In genomic region chr13:33176526-33176925, GRCh38 we compare ENCODE assay signal across 24 cellular contexts.
DNase-seq lines count a peak whose midpoint lies in the region; ATAC-seq and TF ChIP-seq lines count a peak whose summit lies in the region.
"Had no signal": no experiment of that assay in that cellular context is flagged by ENCODE, and none has a peak within 500 bp of the region (broad histone marks: within the 10 kb centered on the region; RNA-seq: fewer than 3 reads in every experiment).

No MANE protein-coding gene starts in this region.

- H3K4me3 ChIP-seq in tibial nerve: no peak overlapping the region
- H3K4me3 ChIP-seq: GM23338 had no signal

- 39 to 46% methylated on average over 1 of the region's 1 CpG for WGBS in tibial nerve, 2 donors

- no peaks in the 10 kb centered on the region for H3K9me3 ChIP-seq in tibial nerve
- H3K9me3 ChIP-seq: Caco-2 had no signal

- no peak overlapping the region for H3K4me3 Mint-ChIP-seq in chondrocyte (ENCODE audit: unreplicated experiment)
- no peak overlapping the region for H3K4me3 Mint-ChIP-seq in HFFc6
- H3K4me3 Mint-ChIP-seq: CD8-positive, alpha-beta T cell; GM23338; H9 had no signal

- H3K27me3 Mint-ChIP-seq in chondrocyte (ENCODE audit: low read depth) (no peaks in the 10 kb centered on the region), HFFc6 (ENCODE audit: insufficient read depth) (no peaks in the 10 kb centered on the region)

- peak overlapping the region in 3 of 4 donors; percentile 31 to 76 (median 75) for H3K27ac ChIP-seq in tibial nerve
- H3K27ac ChIP-seq: HL-60 had no signal

- no peaks in the 10 kb centered on the region for H3K27me3 ChIP-seq in tibial nerve

- no peak for TF ChIP-seq EP300 in tibial nerve (IDR thresholded peaks at IDR 0.05)

- H3K36me3 Mint-ChIP-seq in chondrocyte (ENCODE audit: low read depth) (no peaks in the 10 kb centered on the region), HFFc6 (ENCODE audit: low read depth) (peaks cover 54% of the 10 kb centered on the region)
- H3K36me3 Mint-ChIP-seq: CD8-positive, alpha-beta T cell had no signal

- DNase-seq in HCEC 1CT (peak; percentile 54), chondrocyte (ENCODE audit: low spot score) (no peak), left kidney (ENCODE audit: low read depth, low spot score) (peak; percentile 52), tibial nerve (ENCODE audit: low spot score in 2 of 2) (no peak), HFFc6 (no peak), NCI-H2081 treated with DMSO at 0.1 percent for 48 hours (lab: John Stamatoyannopoulos, UW) (no peak)
- DNase-seq in activated CD4-positive, alpha-beta T cell treated with anti-CD3 and anti-CD28 coated beads for 4 hours: no peak
- DNase-seq: C1 segment of cervical spinal cord; Caco-2; CD8-positive, alpha-beta T cell; H9; Karpas-422; MV-4-11; NCI-H1105; NCI-H146; NCI-H1930; NCI-H446 treated with DMSO at 0.1 percent for 48 hours; NCI-H526; NCI-H82; NK-92 treated with Interleukin-12 subunit alpha and Interleukin-12 subunit beta, amount 100 ng/mL, for 24 hours; PC-3 had no signal

- H3K4me1 Mint-ChIP-seq in chondrocyte (ENCODE audit: low read depth) (peaks cover 89% of the 10 kb centered on the region), HFFc6 (ENCODE audit: low read depth) (peaks cover 90% of the 10 kb centered on the region)

- H3K36me3 ChIP-seq in tibial nerve: no peaks in the 10 kb centered on the region

- no peak for ATAC-seq in GM21786 (IDR thresholded peaks at IDR 0.05; ENCODE audit: unreplicated experiment)
- ATAC-seq: CD8-positive, alpha-beta T cell; GM23338; PC-3 had no signal

- H3K9me3 Mint-ChIP-seq in chondrocyte (ENCODE audit: low read depth): peaks cover 3% of the 10 kb centered on the region
- no peaks in the 10 kb centered on the region for H3K9me3 Mint-ChIP-seq in HFFc6
- H3K9me3 Mint-ChIP-seq: CD8-positive, alpha-beta T cell; GM23338; H9 had no signal

- TF ChIP-seq POLR2A in tibial nerve (IDR thresholded peaks at IDR 0.05): no peak

- peaks cover 0 to 94% (median 51%) of the 10 kb centered on the region in 4 donors for H3K4me1 ChIP-seq in tibial nerve

- no peak for TF ChIP-seq CTCF in chondrocyte (IDR thresholded peaks at IDR 0.05)
- no peak for TF ChIP-seq CTCF in tibial nerve (IDR thresholded peaks at IDR 0.05)
- TF ChIP-seq CTCF in HFFc6 (IDR thresholded peaks at IDR 0.05): no peak

- peak overlapping the region; percentile 7 for H3K27ac Mint-ChIP-seq in chondrocyte (ENCODE audit: unreplicated experiment)
- H3K27ac Mint-ChIP-seq in HFFc6: no peak overlapping the region
- H3K27ac Mint-ChIP-seq: CD8-positive, alpha-beta T cell; GM23338; H9 had no signal

Comparison
In these comparisons a context has a peak if more than half of its experiments do, and no peak if none do; other contexts are left out.
1. DNase-seq: peak in HCEC 1CT (single experiment) and left kidney (single experiment); none in chondrocyte (single experiment), tibial nerve (0 of 2), HFFc6 (single experiment), NCI-H2081 treated with DMSO at 0.1 percent for 48 hours (single experiment) and activated CD4-positive, alpha-beta T cell treated with anti-CD3 and anti-CD28 coated beads for 4 hours (0 of 2).